Comparison of ENCODE assay signal across 8 cellular contexts in genomic region chr2:213149949-213150314, GRCh38. TPM values are rescaled to one million over a fixed set of nuclear protein-coding genes. Genes with fewer than 3 reads are reported as not detected.
DNase-seq lines count a peak whose midpoint lies in the region; ATAC-seq and TF ChIP-seq lines count a peak whose summit lies in the region.

No MANE protein-coding gene starts in this region.

- TF ChIP-seq RAD21 in HCT116 (IDR thresholded peaks at IDR 0.05; ENCODE audit: low read depth) = no peak

- H3K4me1 ChIP-seq in HCT116 (ENCODE audit: control insufficient read depth in 1 of 2, insufficient read depth in 2 of 2, low read length in 2 of 2) (peaks cover 0 to 13% of the 10 kb centered on the region in 2 experiments; a peak in 3 of 4 replicates), right cardiac atrium (ENCODE audit: control insufficient read depth, insufficient read depth, low read length) (no peaks in the 10 kb centered on the region)

- H3K9me3 ChIP-seq in HCT116 (ENCODE audit: control insufficient read depth in 1 of 2, insufficient read depth in 1 of 2, low read depth in 1 of 2, low read length in 2 of 2) (no peaks in the 10 kb centered on the region), right cardiac atrium (ENCODE audit: control insufficient read depth, low read length) (no peaks in the 10 kb centered on the region)

- H3K4me3 Mint-ChIP-seq in WTC11 = peak overlapping the region; percentile 94

- WGBS in right cardiac atrium = under 1% methylated on average over 7 of the region's 7 CpGs

- CTCF ChIA-PET in HCT116 (lab: Charles Lee) = no interaction called here
- CTCF ChIA-PET in WTC11 (lab: Charles Lee) = interaction anchor here (0.8 to 1.8 kb wide), 4 partner anchors 39 to 257 kb away, joined by 3 to 4 read pairs (median 4); no protein-coding TSS in a partner anchor

- peak overlapping the region; percentile 100 for H2AFZ ChIP-seq in HCT116 (ENCODE audit: low read depth, low read length, poor library complexity, severe bottlenecking)

- no peak overlapping the region for H3K27ac ChIP-seq in HCT116 (ENCODE audit: low read depth, low read length)
- H3K27ac ChIP-seq in right cardiac atrium (ENCODE audit: low read length) = peak overlapping the region; percentile 47
- H3K27ac ChIP-seq in skin epidermis = peak overlapping the region in 20 of 21 experiments; percentile 13 to 95 (median 80)

- peaks cover 40% of the 10 kb centered on the region for H3K4me1 Mint-ChIP-seq in WTC11

- RAD21 ChIA-PET in HCT116 (lab: Charles Lee; ENCODE audit: low non-redundant PET in 1 of 2, low total read pairs in 2 of 2, uncharacterized antibody in 2 of 2, unreplicated experiment in 2 of 2) = no interaction called here

- H3K4me2 ChIP-seq in HCT116 (ENCODE audit: low read length) = peak overlapping the region; percentile 86

- H3K9me3 Mint-ChIP-seq in WTC11 = no peaks in the 10 kb centered on the region

- no peaks in the 10 kb centered on the region; the same call in 1 of the 2 replicates for H3K27me3 Mint-ChIP-seq in WTC11 (ENCODE audit: low read depth)

- H4K20me1 ChIP-seq in HCT116 (ENCODE audit: insufficient read depth) = no peaks in the 10 kb centered on the region

- H3K9ac ChIP-seq in HCT116 (ENCODE audit: low read length) = no peak overlapping the region

- TF ChIP-seq CTCF in HCT116 (IDR thresholded peaks at IDR 0.05 in 2 of 3, conservative IDR thresholded peaks at IDR 0.05 in 1 of 3; ENCODE audit: borderline replicate concordance in 1 of 3, insufficient read depth in 1 of 3, low read depth in 2 of 3, low read length in 2 of 3) (no peak), WTC11 (IDR thresholded peaks at IDR 0.05) (no peak)

- no peak overlapping the region for H3K4me3 ChIP-seq in HCT116 (replicated peaks in 1 of 2; ENCODE audit: low read depth in 1 of 2, low read length in 2 of 2)
- H3K4me3 ChIP-seq in right cardiac atrium (ENCODE audit: low read length) = peak overlapping the region; percentile 80
- H3K4me3 ChIP-seq in skin epidermis = peak overlapping the region; percentile 42 to 87 (median 81)

- peak overlapping the region; percentile 92 for H3K27ac Mint-ChIP-seq in WTC11

- POLR2A ChIA-PET in HCT116 (lab: Charles Lee) (interaction anchor here (0.6 kb wide), 1 partner anchor 167 kb away, joined by 3 read pairs; no protein-coding TSS in a partner anchor), WTC11 (lab: Charles Lee) (interaction anchor here (0.6 kb wide), 1 partner anchor 1660 kb away, joined by 3 read pairs; the partner anchor contains the start of gene BARD1)

- intact Hi-C loops in HCT116 (cut with micrococcal nuclease) (no loop called here), right cardiac atrium (cut with DNase I) (loop anchor here in 3 of 4 donors (5.0 to 10.0 kb wide), 3 partner anchors 373 to 463 kb away; no protein-coding TSS in a partner anchor)

- no TSS peak for BruUV-seq in HCT116 (replicated peaks; lab: Mats Ljungman, UMichigan)

- no peak for DNase-seq in HCT116 (ENCODE audit: low read depth, low spot score)
- DNase-seq in WTC11 (ENCODE audit: low spot score) = no peak
- DNase-seq in right cardiac atrium = no peak
- no peak for DNase-seq in activated effector memory CD4-positive, alpha-beta T cell treated with anti-CD3 and anti-CD28 coated beads, Interleukin-2, amount 50 U/mL, for 16 hours
- no peak for DNase-seq in iPS-NIHi11 (ENCODE audit: low spot score)

- no peak for ATAC-seq in HCT116
- ATAC-seq in WTC11 = no peak
- ATAC-seq in right cardiac atrium = no peak
- no peak for ATAC-seq in GM21447 (IDR thresholded peaks at IDR 0.05; ENCODE audit: unreplicated experiment)
- ATAC-seq in HG02840 (IDR thresholded peaks at IDR 0.05; ENCODE audit: low FRiP score, unreplicated experiment) = no peak

- no peaks in the 10 kb centered on the region for H3K36me3 Mint-ChIP-seq in WTC11

- H3K79me2 ChIP-seq in HCT116 (ENCODE audit: insufficient read depth, low read length) = no peaks in the 10 kb centered on the region

- H3K36me3 ChIP-seq in HCT116 (ENCODE audit: control insufficient read depth in 1 of 2, insufficient read depth in 2 of 2, low read length in 2 of 2) = no peaks in the 10 kb centered on the region

- H3K9me2 ChIP-seq in HCT116 (ENCODE audit: insufficient read depth) = no peaks in the 10 kb centered on the region

- no peak for TF ChIP-seq POLR2A in HCT116 (IDR thresholded peaks at IDR 0.05; ENCODE audit: borderline replicate concordance, extremely low read depth, insufficient read depth, insufficient read length)

- H3K27me3 ChIP-seq in HCT116 (ENCODE audit: insufficient read depth, low read length) (no peaks in the 10 kb centered on the region), right cardiac atrium (ENCODE audit: control insufficient read depth, insufficient read depth) (no peaks in the 10 kb centered on the region)

TF ChIP-seq in HCT116, 20 proteins besides CTCF, POLR2A, EP300 and RAD21 (continues in another document):
- TF ChIP-seq ELF1 (IDR thresholded peaks at IDR 0.05; ENCODE audit: borderline replicate concordance, low read depth) (no peak), SP1 (IDR thresholded peaks at IDR 0.05; ENCODE audit: low read depth) (no peak), MAX (IDR thresholded peaks at IDR 0.05) (no peak), SIN3A (IDR thresholded peaks at IDR 0.05; ENCODE audit: low read depth) (no peak), EZH2 (IDR thresholded peaks at IDR 0.05) (no peak), FOSL1 (IDR thresholded peaks at IDR 0.05; ENCODE audit: low read depth) (no peak), ATF3 (IDR thresholded peaks at IDR 0.05) (no peak), TCF7L2 (IDR thresholded peaks at IDR 0.05; ENCODE audit: borderline replicate concordance, extremely low read depth, insufficient read depth, insufficient read length) (no peak), YY1 (IDR thresholded peaks at IDR 0.05; ENCODE audit: extremely low read depth, insufficient replicate concordance, low read depth, low read length) (no peak), ZBTB33 (IDR thresholded peaks at IDR 0.05; ENCODE audit: extremely low read depth, insufficient replicate concordance, low read length) (no peak)

TF ChIP-seq in WTC11, 78 proteins besides CTCF, POLR2A, EP300 and RAD21 (continues in another document):
- TF ChIP-seq ZNF671 (CRISPR knock-in tag; IDR thresholded peaks at IDR 0.05) (no peak), TCF7 (CRISPR knock-in tag; IDR thresholded peaks at IDR 0.05; ENCODE audit: low read depth) (no peak), OVOL2 (CRISPR knock-in tag; IDR thresholded peaks at IDR 0.05; ENCODE audit: borderline replicate concordance) (no peak), ZNF263 (CRISPR knock-in tag; IDR thresholded peaks at IDR 0.05; ENCODE audit: low read depth) (no peak), FOXJ3 (CRISPR knock-in tag; IDR thresholded peaks at IDR 0.05; ENCODE audit: borderline replicate concordance) (no peak), ZNF138 (CRISPR knock-in tag; conservative IDR thresholded peaks at IDR 0.05) (no peak), PRRX2 (CRISPR knock-in tag; IDR thresholded peaks at IDR 0.05) (no peak), NR1H2 (CRISPR knock-in tag; IDR thresholded peaks at IDR 0.05) (no peak), TEAD1 (CRISPR knock-in tag; IDR thresholded peaks at IDR 0.05) (no peak), ZNF512 (CRISPR knock-in tag; IDR thresholded peaks at IDR 0.05; ENCODE audit: borderline replicate concordance) (no peak), FOXP1 (CRISPR knock-in tag; IDR thresholded peaks at IDR 0.05; ENCODE audit: borderline replicate concordance) (no peak), E2F4 (CRISPR knock-in tag; IDR thresholded peaks at IDR 0.05; ENCODE audit: borderline replicate concordance, low read depth) (no peak), ZSCAN18 (CRISPR knock-in tag; IDR thresholded peaks at IDR 0.05) (no peak), E2F5 (CRISPR knock-in tag; IDR thresholded peaks at IDR 0.05) (no peak)

RNA-seq across cellular contexts. Expression of gene IKZF2, which starts 1.5 kb away (rescaled TPM):
- 1.6 TPM for total RNA-seq in HCT116 (2021; ENCODE audit: unreplicated experiment)
- polyA plus RNA-seq in HCT116 (2012) = 0.16 and 0.17 TPM in 2 replicates
- 4.1 to 5.2 TPM (median 4.2 TPM) in 3 replicates for total RNA-seq in WTC11 (2021)
- 1 to 10 TPM; 5.8 to 8.1 (median 6.9) TPM for total RNA-seq in right cardiac atrium
- 1.0 TPM for polyA plus RNA-seq in right cardiac atrium

Comparison
In these comparisons a context has a peak if more than half of its experiments do, and no peak if none do; other contexts are left out.
1. H3K4me3 ChIP-seq: peak in right cardiac atrium (single experiment) and skin epidermis (7 of 7); none in HCT116 (0 of 2).